In genomic region chr11:16741473-16741872, GRCh38 we compare ENCODE assay signal across 14 cellular contexts. TPM values are rescaled to one million over a fixed set of nuclear protein-coding genes. Genes with fewer than 3 reads are reported as not detected.
A peak's percentile ranks its signal among the peaks of the same experiment; 100 is the strongest.
DNase-seq lines count a peak whose midpoint lies in the region; ATAC-seq and TF ChIP-seq lines count a peak whose summit lies in the region.
"Had no signal": no experiment of that assay in that cellular context is flagged by ENCODE, and none has a peak within 500 bp of the region (broad histone marks: within the 10 kb centered on the region; RNA-seq: fewer than 3 reads in every experiment).

No MANE protein-coding gene starts in this region.

- peak overlapping the region; percentile 75 for H3K4me3 Mint-ChIP-seq in neural crest cell

- no peaks in the 10 kb centered on the region for H3K9me2 ChIP-seq in Karpas-422 (replicated peaks; ENCODE audit: insufficient read depth, low read length)

- DNase-seq in COLO668 (lab: John Stamatoyannopoulos, UW; ENCODE audit: unreplicated experiment), result peak; percentile 9
- DNase-seq in Karpas-422, result no peak
- no peak for DNase-seq in coronary artery (ENCODE audit: low spot score)
- DNase-seq in neural crest cell (ENCODE audit: low read depth, low spot score), result no peak
- DNase-seq in H7, result no peak
- no peak for DNase-seq in anterior cingulate cortex (lab: John Stamatoyannopoulos, UW)
- no peak for DNase-seq in EL
- DNase-seq: amniotic stem cell, GDM1, hypothalamus, Kasumi-1, SHP77 had no signal

- H3K4me1 ChIP-seq in Karpas-422 (ENCODE audit: low read length), result peaks cover 66% of the 10 kb centered on the region

- no peaks in the 10 kb centered on the region for H3K9me3 Mint-ChIP-seq in neural crest cell

- TF ChIP-seq CTCF in coronary artery (IDR thresholded peaks at IDR 0.05) (no peak), neural crest cell (conservative IDR thresholded peaks at IDR 0.05) (no peak)

- no peaks in the 10 kb centered on the region for H3K9me3 ChIP-seq in Karpas-422 (ENCODE audit: low read length)

- peaks cover 11% of the 10 kb centered on the region for H3K36me3 Mint-ChIP-seq in neural crest cell (ENCODE audit: low read depth)

- peak overlapping the region; percentile 40 for H3K4me2 ChIP-seq in Karpas-422 (ENCODE audit: low read depth, low read length, poor library complexity, severe bottlenecking)

- no peak overlapping the region for H3K27ac Mint-ChIP-seq in neural crest cell (ENCODE audit: unreplicated experiment)

- H3K9ac ChIP-seq in Karpas-422 (ENCODE audit: low read length), result no peak overlapping the region

- H3K27ac ChIP-seq in Karpas-422 (ENCODE audit: low read length) (no peak overlapping the region), coronary artery (no peak overlapping the region)

- H3K27me3 Mint-ChIP-seq in neural crest cell (ENCODE audit: low read depth), result no peaks in the 10 kb centered on the region

- H4K20me1 ChIP-seq in Karpas-422 (ENCODE audit: insufficient read depth, low read depth, low read length), result peaks cover 29% of the 10 kb centered on the region

- H3K79me2 ChIP-seq in Karpas-422 (ENCODE audit: low read length), result peaks cover 83% of the 10 kb centered on the region

- H3K36me3 ChIP-seq in Karpas-422 (ENCODE audit: insufficient read depth, low read length), result peaks cover 42% of the 10 kb centered on the region
- peaks cover 3% of the 10 kb centered on the region for H3K36me3 ChIP-seq in H7 (replicated peaks; ENCODE audit: control insufficient read depth, insufficient read depth, low read length)

- H3K4me3 ChIP-seq in Karpas-422 (ENCODE audit: low read length) (no peak overlapping the region), coronary artery (peak overlapping the region; percentile 38), H7 (ENCODE audit: insufficient read depth, low read depth, low read length) (no peak overlapping the region)

- ATAC-seq in GM19452 (IDR thresholded peaks at IDR 0.05; ENCODE audit: unreplicated experiment), result no peak
- ATAC-seq: activated CD4-positive, CD25-positive, alpha-beta regulatory T cell treated with anti-CD3 and anti-CD28 coated beads, Interleukin-2, amount 50 U/mL, for 24 hours had no signal

- peaks cover 37% of the 10 kb centered on the region for H3K4me1 Mint-ChIP-seq in neural crest cell

- H3K27me3 ChIP-seq in Karpas-422 (ENCODE audit: low read length), result no peaks in the 10 kb centered on the region
- H3K27me3 ChIP-seq in H7 (ENCODE audit: control insufficient read depth, insufficient read depth, low read length), result no peaks in the 10 kb centered on the region

- H2AFZ ChIP-seq in Karpas-422 (ENCODE audit: low read length), result no peak overlapping the region

RNA-seq across cellular contexts. Expression of gene C11orf58, which starts 3.0 kb away (rescaled TPM):
- 127 and 200 TPM in 2 replicates for total RNA-seq in Karpas-422 (2014; rRNA removed; shearing (Covaris generic); ENCODE audit: low replicate concordance)
- 187 and 203 TPM in 2 replicates for total RNA-seq in neural crest cell
- 118 and 127 TPM in 2 replicates for total RNA-seq in H7 (2014; rRNA removed; shearing (Covaris generic))
